ENCODE assay signal across 15 cellular contexts in the genomic region with DNA sequence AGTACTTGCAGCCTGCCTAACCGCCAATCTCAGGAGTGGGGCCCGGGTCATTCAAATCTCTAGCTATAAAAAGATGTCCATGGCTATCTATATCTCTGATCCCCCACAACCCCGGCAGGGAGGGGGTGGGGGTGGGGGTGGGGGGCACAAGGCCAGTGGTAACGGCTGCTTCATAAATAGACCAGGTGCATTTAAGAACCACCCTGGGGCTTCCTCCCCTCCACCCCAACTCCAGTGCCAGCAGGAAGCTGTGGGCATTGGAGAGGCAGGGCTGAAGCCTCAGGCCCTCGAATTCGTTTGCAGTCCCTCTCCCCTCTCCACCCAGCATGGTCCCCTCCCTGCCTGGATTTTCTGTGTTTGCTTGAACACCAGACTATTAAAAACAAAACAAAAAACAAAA. TPM values are rescaled to one million over a fixed set of nuclear protein-coding genes. Genes with fewer than 3 reads are reported as not detected.
A peak's percentile ranks its signal among the peaks of the same experiment; 100 is the strongest.
DNase-seq lines count a peak whose midpoint lies in the region; ATAC-seq, FAIRE-seq and TF ChIP-seq lines count a peak whose summit lies in the region.
"Had no signal": no experiment of that assay in that cellular context is flagged by ENCODE, and none has a peak within 500 bp of the region (broad histone marks: within the 10 kb centered on the region; RNA-seq: fewer than 3 reads in every experiment).

No MANE protein-coding gene starts in this region.

- WGBS in A549 (ENCODE audit: missing lambda C conversion rate) = 85% methylated on average over 5 of the region's 6 CpGs
- WGBS in mammary epithelial cell (ENCODE audit: low coverage, missing lambda C conversion rate) = 75% methylated on average over 2 of the region's 6 CpGs

- H3K27me3 ChIP-seq in CD4-positive, alpha-beta memory T cell (ENCODE audit: insufficient read depth, low read length) = peaks cover 4% of the 10 kb centered on the region
- no peaks in the 10 kb centered on the region for H3K27me3 ChIP-seq in RWPE2 (ENCODE audit: insufficient read depth, poor library complexity, severe bottlenecking)
- H3K27me3 ChIP-seq in iPS-15b (ENCODE audit: control insufficient read depth, insufficient read depth, low read length) = peaks cover 5% of the 10 kb centered on the region
- H3K27me3 ChIP-seq in mammary epithelial cell (ENCODE audit: insufficient read depth, low read length) = no peaks in the 10 kb centered on the region
- H3K27me3 ChIP-seq: tibial artery had no signal

- H3K9me3 ChIP-seq in A549 (no peaks in the 10 kb centered on the region), RWPE2 (ENCODE audit: severe bottlenecking) (no peaks in the 10 kb centered on the region), iPS-15b (ENCODE audit: control insufficient read depth, insufficient read depth, low read length) (no peaks in the 10 kb centered on the region), mammary epithelial cell (replicated peaks; ENCODE audit: insufficient read depth, low read length) (no peaks in the 10 kb centered on the region)
- no peaks in the 10 kb centered on the region for H3K9me3 ChIP-seq in CD4-positive, alpha-beta memory T cell (ENCODE audit: control insufficient read depth in 1 of 2, low read length in 2 of 2)
- H3K9me3 ChIP-seq: tibial artery had no signal

- CTCF ChIA-PET in A549 (lab: Yijun Ruan, JAX) (interaction anchor here (0.6 to 14.9 kb wide), 12 partner anchors 12 to 196 kb away, joined by 3 to 550 read pairs (median 7); no protein-coding TSS in a partner anchor), mammary epithelial cell (lab: Charles Lee; ENCODE audit: low non-redundant PET) (no interaction called here)
- CTCF ChIA-PET in CD4-positive, alpha-beta memory T cell (lab: Charles Lee; ENCODE audit: partially characterized antibody) = interaction anchor here (0.8 to 7.0 kb wide), 5 partner anchors 15 to 161 kb away, joined by 3 to 55 read pairs (median 6); no protein-coding TSS in a partner anchor

- DNase-seq in A549 (ENCODE audit: low read depth in 1 of 2, low spot score in 1 of 2) = no peak
- no peak for DNase-seq in CD4-positive, alpha-beta memory T cell
- DNase-seq in RWPE2 (ENCODE audit: low spot score) = no peak
- no peak for DNase-seq in NCI-H2029 treated with DMSO at 0.1 percent for 48 hours (lab: John Stamatoyannopoulos, UW)
- no peak for DNase-seq in mammary epithelial cell
- no peak for DNase-seq in GM12892 (ENCODE audit: insufficient read length)
- DNase-seq: activated naive CD4-positive, alpha-beta T cell treated with Interleukin-2 at 50 U/mL for 16 hours; foreskin fibroblast; NCI-H1436 treated with DMSO at 0.1 percent for 48 hours; tibial artery had no signal

- peaks cover 3% of the 10 kb centered on the region in 2 donors for H3K27me3 Mint-ChIP-seq in CD4-positive, alpha-beta memory T cell

- dilution Hi-C loops in mammary epithelial cell (cut with HindIII; ENCODE audit: low sequenced_read_pairs) = loop anchor here (5.0 kb wide), 4 partner anchors 55 to 165 kb away; partner anchors contain the start of gene RAP1GAP2

- in situ Hi-C loops in mammary epithelial cell (cut with MboI; ENCODE audit: low sequenced_read_pairs in 2 of 2) = loop anchor here (5.0 to 10.0 kb wide), 3 partner anchors 73 to 163 kb away; no protein-coding TSS in a partner anchor

- H3K36me3 ChIP-seq in CD4-positive, alpha-beta memory T cell (ENCODE audit: insufficient read depth, low read length) = no peaks in the 10 kb centered on the region
- H3K36me3 ChIP-seq in RWPE2 (ENCODE audit: low read depth) (0 out of 2 replicates have a peak, but pooled peaks cover 4% of the 10 kb centered on the region), iPS-15b (ENCODE audit: control insufficient read depth, insufficient read depth, low read length) (no peaks in the 10 kb centered on the region), mammary epithelial cell (ENCODE audit: insufficient read depth, low read length) (no peaks in the 10 kb centered on the region)
- H3K36me3 ChIP-seq: tibial artery had no signal

- H3K27ac Mint-ChIP-seq in CD4-positive, alpha-beta memory T cell = peak overlapping the region in 1 of 7 donors; percentile 23
- H3K27ac Mint-ChIP-seq: dendritic cell treated with granulocyte-macrophage colony-stimulating factor and Interleukin-4, amounts not matched to agents 40 ng/mL and 50 ng/mL, for 4 days had no signal

- TF ChIP-seq POLR2A in A549 (IDR thresholded peaks at IDR 0.05; ENCODE audit: low read length) (no peak), GM12892 (IDR thresholded peaks at IDR 0.05; ENCODE audit: low read depth, low read length) (no peak)

- no peak overlapping the region for H3K9ac ChIP-seq in iPS-15b (ENCODE audit: low read depth, low read length)
- H3K9ac ChIP-seq in mammary epithelial cell (ENCODE audit: insufficient read depth, low read length) = no peak overlapping the region

- TF ChIP-seq EP300 in A549 (IDR thresholded peaks at IDR 0.05) = no peak

- no peak for TF ChIP-seq RAD21 in A549 (conservative IDR thresholded peaks at IDR 0.05 in 1 of 2, IDR thresholded peaks at IDR 0.05 in 1 of 2)

- FAIRE-seq in A549 (lab: Jason Lieb, UNC) (no peak), GM12892 (lab: Jason Lieb, UNC) (no peak)
- FAIRE-seq: D721Med had no signal

- POLR2A ChIA-PET in A549 (lab: Yijun Ruan, JAX) = interaction anchor here (0.6 to 1.0 kb wide), 2 partner anchors 158 to 160 kb away, joined by 6 to 7 read pairs; no protein-coding TSS in a partner anchor
- POLR2A ChIA-PET in CD4-positive, alpha-beta memory T cell (lab: Charles Lee; ENCODE audit: partially characterized antibody) = interaction anchor here (1.6 kb wide), 1 partner anchor 37 kb away, joined by 5 read pairs; no protein-coding TSS in a partner anchor

- peaks cover 34% of the 10 kb centered on the region for H3K79me2 ChIP-seq in mammary epithelial cell (ENCODE audit: insufficient read depth, low read length)

- H2AFZ ChIP-seq in mammary epithelial cell (ENCODE audit: low read depth, low read length) = no peak overlapping the region

- intact Hi-C loops in CD4-positive, alpha-beta memory T cell (cut with micrococcal nuclease) = no loop called here
- intact Hi-C loops in mammary epithelial cell (cut with micrococcal nuclease) = no loop called here

- no peaks in the 10 kb centered on the region for H4K20me1 ChIP-seq in mammary epithelial cell (ENCODE audit: insufficient read depth, low read length)

- ATAC-seq in A549 = no peak
- ATAC-seq in RWPE2 (ENCODE audit: low read depth) = no peak
- ATAC-seq in HG02885 (IDR thresholded peaks at IDR 0.05; ENCODE audit: poor library complexity, unreplicated experiment) = no peak
- ATAC-seq: left lobe of liver had no signal

- H3K4me1 ChIP-seq in A549 (peaks cover 28% of the 10 kb centered on the region), RWPE2 (ENCODE audit: insufficient read depth, poor library complexity, severe bottlenecking) (peaks cover 2% of the 10 kb centered on the region), iPS-15b (ENCODE audit: control insufficient read depth, insufficient read depth, low read length) (peaks cover 17% of the 10 kb centered on the region), mammary epithelial cell (ENCODE audit: insufficient read depth, low read length) (peaks cover 17% of the 10 kb centered on the region)
- H3K4me1 ChIP-seq in CD4-positive, alpha-beta memory T cell (ENCODE audit: insufficient read depth, low read length) = peaks cover 31% of the 10 kb centered on the region

- H3K4me2 ChIP-seq in A549 (no peak overlapping the region), mammary epithelial cell (ENCODE audit: insufficient read depth, low read depth, low read length) (no peak overlapping the region)

- no peaks in the 10 kb centered on the region for H3K9me3 Mint-ChIP-seq in CD4-positive, alpha-beta memory T cell
- H3K9me3 Mint-ChIP-seq: dendritic cell treated with granulocyte-macrophage colony-stimulating factor and Interleukin-4, amounts not matched to agents 40 ng/mL and 50 ng/mL, for 4 days had no signal

- H3K27ac ChIP-seq in A549 (peak overlapping the region; percentile 87 to 92; a peak in 3 of 6 replicates), RWPE2 (ENCODE audit: poor library complexity, severe bottlenecking) (peak overlapping the region; percentile 9), mammary epithelial cell (ENCODE audit: insufficient read depth, low read depth, low read length) (no peak overlapping the region)
- H3K27ac ChIP-seq in CD4-positive, alpha-beta memory T cell (ENCODE audit: low read depth, low read length) = no peak overlapping the region

- H3K4me3 Mint-ChIP-seq in CD4-positive, alpha-beta memory T cell = peak overlapping the region; percentile 62 to 77 (median 68)

- H3K4me1 Mint-ChIP-seq in CD4-positive, alpha-beta memory T cell = peaks cover 24 to 52% (median 38%) of the 10 kb centered on the region in 4 donors

- H3K4me3 ChIP-seq in A549 = no peak overlapping the region
- no peak overlapping the region for H3K4me3 ChIP-seq in CD4-positive, alpha-beta memory T cell (ENCODE audit: low read length in 2 of 2)
- H3K4me3 ChIP-seq in RWPE2 (ENCODE audit: severe bottlenecking) = no peak overlapping the region
- peak overlapping the region; percentile 56 for H3K4me3 ChIP-seq in iPS-15b (ENCODE audit: low read depth, low read length)
- H3K4me3 ChIP-seq in mammary epithelial cell (replicated peaks in 1 of 3; ENCODE audit: insufficient read depth in 1 of 3, low read depth in 2 of 3, low read length in 3 of 3) = no peak overlapping the region

- peaks cover 4 to 8% of the 10 kb centered on the region in 2 donors for H3K36me3 Mint-ChIP-seq in CD4-positive, alpha-beta memory T cell

- BruUV-seq in mammary epithelial cell (replicated peaks; lab: Mats Ljungman, UMichigan) = no TSS peak

- TF ChIP-seq CTCF in A549 (IDR thresholded peaks at IDR 0.05) (no peak), RWPE2 (IDR thresholded peaks at IDR 0.05; ENCODE audit: poor library complexity, severe bottlenecking) (no peak), mammary epithelial cell (conservative IDR thresholded peaks at IDR 0.05 in 1 of 2, IDR thresholded peaks at IDR 0.05 in 1 of 2; ENCODE audit: extremely low read depth in 1 of 2, insufficient read depth in 1 of 2, low read depth in 1 of 2, low read length in 2 of 2) (no peak)

TF ChIP-seq in A549, 52 proteins besides CTCF, POLR2A, EP300 and RAD21:
- TF ChIP-seq POLR2AphosphoS2 (conservative IDR thresholded peaks at IDR 0.05; ENCODE audit: low read length) (no peak), MYC (IDR thresholded peaks at IDR 0.05; ENCODE audit: borderline replicate concordance, low read length) (no peak)

RNA-seq across cellular contexts. Expression of gene RAP1GAP2, which starts 56.0 kb away (rescaled TPM):
- polyA plus RNA-seq in A549 (2011; rRNA removed) (20.8 and 26.0 TPM in 2 replicates), A549 (2017; fragmentation: RNase III; extraction: RNeasy Plus Mini Kit Qiagen cat#74134 plus additional on column Dnase treatment) (7.0 to 10.4 TPM (median 8.3 TPM) in 3 replicates), mammary epithelial cell (25.0 TPM)
- 11.1 and 14.6 TPM in 2 replicates for polyA plus RNA-seq in A549 (2012; cell fraction: cytosol; rRNA removed)
- polyA plus RNA-seq in A549 (2012; cell fraction: nucleus; rRNA removed) = 48.9 and 50.0 TPM in 2 replicates
- 25.0 and 25.4 TPM in 2 replicates for polyA minus RNA-seq in A549 (2011; rRNA and poly(A)+ RNA removed)
- 1 to 10 TPM; 9.0 to 9.9 TPM for total RNA-seq in CD4-positive, alpha-beta memory T cell
- 1 to 10 TPM in 1 of 2 donors, under 1 TPM in 1; 0.38 to 7.1 TPM for polyA plus RNA-seq in CD4-positive, alpha-beta memory T cell
- total RNA-seq in mammary epithelial cell = 10 to 100 TPM; 22.3 to 41.2 TPM
- polyA minus RNA-seq in mammary epithelial cell = 47.0 TPM
- polyA plus RNA-seq in GM12892 (2012; ENCODE audit: missing spikeins) = not detected

Comparison
In these comparisons a context has a peak if more than half of its experiments do, and no peak if none do; other contexts are left out.
1. H3K27ac ChIP-seq: peak in A549 (2 of 2) and RWPE2 (single experiment); none in CD4-positive, alpha-beta memory T cell (single experiment) and mammary epithelial cell (single experiment).